22 cellular contexts compared by ENCODE assay signal in genomic region chr10:58599927-58600553, GRCh38.
"Had no signal": no experiment of that assay in that cellular context is flagged by ENCODE, and none has a peak within 500 bp of the region (broad histone marks: within the 10 kb centered on the region; RNA-seq: fewer than 3 reads in every experiment).

No MANE protein-coding gene starts in this region.

- H3K4me3 ChIP-seq: coronary artery, dorsolateral prefrontal cortex, esophagus squamous epithelium, heart right ventricle, left lung, lower lobe of right lung had no signal

- H3K36me3 ChIP-seq: esophagus squamous epithelium, heart right ventricle, left lung, lower lobe of right lung had no signal

- H3K27me3 ChIP-seq: dorsolateral prefrontal cortex, esophagus squamous epithelium, heart right ventricle, left lung had no signal

- FAIRE-seq: colon, endothelial cell of umbilical vein, keratinocyte had no signal

- ATAC-seq: heart right ventricle; left cardiac atrium; left lung; left ventricle myocardium superior; lower lobe of right lung; naive thymus-derived CD4-positive, alpha-beta T cell had no signal

- H3K4me1 ChIP-seq: esophagus squamous epithelium, heart right ventricle, left lung, lower lobe of right lung had no signal

- DNase-seq: dermis blood vessel endothelial cell; dorsolateral prefrontal cortex; effector CD4-positive, alpha-beta T cell; effector memory CD4-positive, alpha-beta T cell; esophagus squamous epithelium; foreskin fibroblast; foreskin melanocyte; glutamatergic neuron; head of caudate nucleus; heart right ventricle; hippocampal formation; left cardiac atrium; left lung; left ventricle myocardium superior; lower lobe of right lung; mesendoderm; midbrain; naive thymus-derived CD4-positive, alpha-beta T cell had no signal

- H3K27ac ChIP-seq: coronary artery, dorsolateral prefrontal cortex, heart right ventricle, left lung, lower lobe of right lung had no signal
